1 cellular context compared by ENCODE assay signal in the genomic region with DNA sequence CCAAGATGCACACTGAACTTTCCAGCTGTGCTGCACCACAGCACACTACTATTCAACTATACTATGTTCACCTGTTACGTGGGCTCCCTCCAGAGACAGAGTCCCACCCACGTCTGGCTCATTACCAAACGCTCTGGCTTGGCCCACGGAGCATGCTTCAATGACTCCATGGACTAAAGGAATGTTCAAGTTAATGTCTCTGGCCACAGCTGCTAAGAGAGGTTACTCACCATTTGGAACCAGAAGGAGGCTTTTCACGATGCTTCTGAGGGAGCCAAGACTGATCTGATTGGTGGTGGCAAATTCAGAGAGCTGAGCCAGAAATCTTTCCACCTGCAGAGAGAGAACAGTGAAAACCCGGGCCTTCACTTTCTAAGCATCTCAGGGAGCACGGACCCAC.
TF ChIP-seq lines count a peak whose summit lies in the region.

No MANE protein-coding gene starts in this region.

TF ChIP-seq in IMR-90, 13 proteins besides CTCF, POLR2A, EP300 and RAD21:
- TF ChIP-seq FOS (IDR thresholded peaks at IDR 0.05; ENCODE audit: low read depth, low read length) (no peak), CEBPB (IDR thresholded peaks at IDR 0.05; ENCODE audit: low read depth, low read length) (no peak), MAZ (IDR thresholded peaks at IDR 0.05; ENCODE audit: borderline replicate concordance, low read depth, low read length) (peak; percentile 14; the same call in 1 of the 2 replicates), MXI1 (IDR thresholded peaks at IDR 0.05; ENCODE audit: borderline replicate concordance, low read depth, low read length) (0 out of 2 replicates have a peak, but pooled peaks have one; percentile 22), RCOR1 (IDR thresholded peaks at IDR 0.05; ENCODE audit: insufficient replicate concordance, low read length) (peak; percentile 65)
